ENCODE assay signal across 1 cellular context in the genomic region with DNA sequence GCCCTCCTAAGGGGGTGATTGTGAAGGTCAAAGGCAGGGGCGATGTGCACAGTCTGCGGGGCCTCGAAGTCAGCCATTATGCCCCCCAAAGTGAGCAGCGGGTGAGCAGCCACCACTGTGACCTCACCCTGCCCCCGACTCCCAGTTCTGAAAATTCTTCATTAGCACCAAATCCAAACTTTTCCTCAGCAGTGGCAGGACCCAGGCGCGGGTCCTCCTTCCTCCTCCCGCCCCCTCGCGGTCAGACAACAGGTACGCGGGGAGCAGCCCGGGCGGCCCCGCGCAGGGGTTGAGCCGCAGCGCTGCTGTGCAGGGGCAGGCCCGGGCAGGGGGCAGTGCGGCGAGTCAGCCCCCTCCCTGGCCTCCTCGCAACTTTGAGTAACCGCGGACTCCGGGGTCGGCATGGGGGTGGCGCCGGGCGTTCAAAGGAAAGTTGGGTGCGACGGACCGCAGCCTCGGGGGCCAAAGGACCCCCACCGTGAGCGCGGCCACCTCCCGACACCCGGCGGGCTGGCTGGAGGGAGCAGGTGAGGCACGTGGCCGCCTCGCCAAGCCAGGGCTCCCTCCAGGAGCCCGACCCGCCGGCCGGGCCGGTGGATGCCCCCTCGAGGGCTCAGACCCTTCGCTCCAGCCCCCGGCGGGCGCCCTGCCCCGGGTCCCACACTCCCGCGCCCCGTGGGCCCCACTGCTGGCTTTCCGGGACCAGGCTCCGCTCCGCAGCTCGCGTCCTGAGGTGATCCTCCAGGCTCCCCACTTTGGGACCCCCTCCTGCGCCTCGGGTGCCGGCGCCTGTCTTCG.
A peak's percentile ranks its signal among the peaks of the same experiment; 100 is the strongest.
TF ChIP-seq lines count a peak whose summit lies in the region.

No MANE protein-coding gene starts in this region.

TF ChIP-seq in HEK293, 187 proteins besides CTCF, POLR2A, EP300 and RAD21 (continued from another document):
- TF ChIP-seq ZNF692 (tag by site-specific recombination; IDR thresholded peaks at IDR 0.05) (peak; percentile 87), ZIC2 (tag by site-specific recombination; IDR thresholded peaks at IDR 0.05) (peak; percentile 58), PATZ1 (tag by site-specific recombination; IDR thresholded peaks at IDR 0.05) (peak; percentile 19; the same call in 1 of the 2 replicates), ZXDB (tag by site-specific recombination; IDR thresholded peaks at IDR 0.05) (peak; percentile 73; the same call in 1 of the 2 replicates), ZBTB8A (tag by site-specific recombination; IDR thresholded peaks at IDR 0.05) (peak; percentile 52), ZNF10 (tag by site-specific recombination; IDR thresholded peaks at IDR 0.05) (peak; percentile 95), SCRT2 (tag by site-specific recombination; IDR thresholded peaks at IDR 0.05) (peak; percentile 78), ZNF335 (tag by site-specific recombination; conservative IDR thresholded peaks at IDR 0.05) (peak; percentile 39; the same call in 1 of the 2 replicates), ZNF433 (tag by site-specific recombination; IDR thresholded peaks at IDR 0.05; ENCODE audit: low read depth) (no peak), ZBTB26 (tag by site-specific recombination; optimal IDR thresholded peaks at IDR 0.05) (peak; percentile 48), GLIS2 (tag by site-specific recombination; IDR thresholded peaks at IDR 0.05) (peak; percentile 76), GLIS1 (tag by site-specific recombination; IDR thresholded peaks at IDR 0.05) (peak; percentile 75), ZNF37A (tag by site-specific recombination; IDR thresholded peaks at IDR 0.05) (no peak), ZBTB20 (tag by site-specific recombination; IDR thresholded peaks at IDR 0.05) (peak; percentile 83), FEZF1 (tag by site-specific recombination; IDR thresholded peaks at IDR 0.05) (peak; percentile 36; the same call in 1 of the 2 replicates)
- TF ChIP-seq, protein P1, sequence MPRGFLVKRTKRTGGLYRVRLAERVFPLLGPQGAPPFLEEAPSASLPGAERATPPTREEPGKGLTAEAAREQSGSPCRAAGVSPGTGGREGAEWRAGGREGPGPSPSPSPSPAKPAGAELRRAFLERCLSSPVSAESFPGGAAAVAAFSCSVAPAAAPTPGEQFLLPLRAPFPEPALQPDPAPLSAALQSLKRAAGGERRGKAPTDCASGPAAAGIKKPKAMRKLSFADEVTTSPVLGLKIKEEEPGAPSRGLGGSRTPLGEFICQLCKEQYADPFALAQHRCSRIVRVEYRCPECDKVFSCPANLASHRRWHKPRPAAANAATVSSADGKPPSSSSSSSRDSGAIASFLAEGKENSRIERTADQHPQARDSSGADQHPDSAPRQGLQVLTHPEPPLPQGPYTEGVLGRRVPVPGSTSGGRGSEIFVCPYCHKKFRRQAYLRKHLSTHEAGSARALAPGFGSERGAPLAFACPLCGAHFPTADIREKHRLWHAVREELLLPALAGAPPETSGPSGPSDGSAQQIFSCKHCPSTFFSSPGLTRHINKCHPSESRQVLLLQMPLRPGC (tag by site-specific recombination; IDR thresholded peaks at IDR 0.05), result no peak
TF ChIP-seq in HEK293: peak in this region for 14.
